17 cellular contexts compared by ENCODE assay signal in genomic region chr1:248897412-248898337, GRCh38. TPM values are rescaled to one million over a fixed set of nuclear protein-coding genes. Genes with fewer than 3 reads are reported as not detected.
DNase-seq lines count a peak whose midpoint lies in the region; ATAC-seq, FAIRE-seq and TF ChIP-seq lines count a peak whose summit lies in the region.
"Had no signal": no experiment of that assay in that cellular context is flagged by ENCODE, and none has a peak within 500 bp of the region (broad histone marks: within the 10 kb centered on the region; RNA-seq: fewer than 3 reads in every experiment).

No MANE protein-coding gene starts in this region.

- H2BK120ac ChIP-seq in neuronal stem cell (ENCODE audit: low read depth, low read length), result no peak overlapping the region

- no TSS peak for BruUV-seq in K562 (replicated peaks; lab: Mats Ljungman, UMichigan)

- H3K9me3 ChIP-seq in K562 (replicated peaks; ENCODE audit: control insufficient read depth, insufficient read depth, low read depth, low read length) (no peaks in the 10 kb centered on the region), hepatocyte (ENCODE audit: low read depth) (no peaks in the 10 kb centered on the region), neuronal stem cell (replicated peaks in 1 of 2; ENCODE audit: control insufficient read depth in 2 of 2, insufficient read depth in 1 of 2, low read depth in 1 of 2, low read length in 2 of 2) (no peaks in the 10 kb centered on the region)

- CTCF ChIA-PET in K562 (lab: Yijun Ruan, JAX; ENCODE audit: low intra/inter-chr PET ratio), result no interaction called here

- no peak overlapping the region for H2BK5ac ChIP-seq in neuronal stem cell (ENCODE audit: low read length)

- no peak for TF ChIP-seq POLR2A in K562 (conservative IDR thresholded peaks at IDR 0.05)

- no peak overlapping the region for H2BK12ac ChIP-seq in neuronal stem cell (ENCODE audit: low read length)

- no peak overlapping the region for H3K4ac ChIP-seq in neuronal stem cell (ENCODE audit: low read length)

- no peaks in the 10 kb centered on the region for H3K9me1 ChIP-seq in K562 (ENCODE audit: control insufficient read depth, insufficient read depth, low read length)

- H2BK15ac ChIP-seq in neuronal stem cell (ENCODE audit: low read length), result peak overlapping the region; percentile 22

- no peak overlapping the region for H3K18ac ChIP-seq in neuronal stem cell (ENCODE audit: low read length)

- ATAC-seq in GM23338 (peak; percentile 90), K562 (peak; percentile 28; the same call in 1 of the 3 replicates)
- ATAC-seq: A549, GM12878, Right ventricle myocardium inferior had no signal

- in situ Hi-C loops in K562 (cut with MboI), result no loop called here

- peaks cover 7% of the 10 kb centered on the region for H3K27me3 Mint-ChIP-seq in GM23338 (ENCODE audit: insufficient read depth, low read depth, poor library complexity)

- peak overlapping the region; percentile 96 for H2AFZ ChIP-seq in GM23338
- peak overlapping the region; percentile 43 for H2AFZ ChIP-seq in K562 (ENCODE audit: low read depth, low read length)
- H2AFZ ChIP-seq in hepatocyte, result peak overlapping the region; percentile 40
- H2AFZ ChIP-seq in neuronal stem cell (ENCODE audit: low read length), result peak overlapping the region; percentile 45

- no peak overlapping the region for H3K14ac ChIP-seq in neuronal stem cell (ENCODE audit: low read length)

- TF ChIP-seq CTCF in GM23338 (conservative IDR thresholded peaks at IDR 0.05; ENCODE audit: low read depth in 2 of 2) (no peak), K562 (IDR thresholded peaks at IDR 0.05 in 2 of 3, conservative IDR thresholded peaks at IDR 0.05 in 1 of 3; ENCODE audit: insufficient read depth in 2 of 3, low read depth in 1 of 3, low read length in 3 of 3) (no peak), hepatocyte (IDR thresholded peaks at IDR 0.05; ENCODE audit: poor library complexity) (no peak)

- no peaks in the 10 kb centered on the region for H3K79me2 ChIP-seq in GM23338 (replicated peaks; ENCODE audit: insufficient read depth)
- H3K79me2 ChIP-seq in K562 (ENCODE audit: control insufficient read depth, insufficient read depth, low read length), result no peaks in the 10 kb centered on the region
- no peaks in the 10 kb centered on the region for H3K79me2 ChIP-seq in hepatocyte

- DNase-seq in GM23338 (ENCODE audit: low spot score), result peak; percentile 39
- DNase-seq in K562 (ENCODE audit: extremely low read depth in 1 of 4, low spot score in 3 of 4), result no peak
- DNase-seq in hepatocyte (ENCODE audit: low spot score), result no peak
- no peak for DNase-seq in neuronal stem cell (ENCODE audit: low spot score)
- DNase-seq in NCI-H1105 treated with DMSO at 0.1 percent for 48 hours (lab: John Stamatoyannopoulos, UW), result no peak
- no peak for DNase-seq in NCI-H2227 (lab: John Stamatoyannopoulos, UW; ENCODE audit: unreplicated experiment)
- no peak for DNase-seq in globus pallidus (ENCODE audit: low spot score)
- DNase-seq: CD4-positive, alpha-beta memory T cell; NCI-H1092; NCI-H146; NCI-H2081; NCI-H2171 treated with DMSO at 0.1 percent for 48 hours had no signal

- TF ChIP-seq EP300 in K562 (IDR thresholded peaks at IDR 0.05; ENCODE audit: low read length), result no peak

- H3K27ac ChIP-seq in GM23338 (ENCODE audit: low read depth) (no peak overlapping the region), K562 (ENCODE audit: extremely low read depth, low read depth, low read length) (no peak overlapping the region), hepatocyte (no peak overlapping the region), neuronal stem cell (replicated peaks; ENCODE audit: low read length) (no peak overlapping the region)
- H3K27ac ChIP-seq: A549 had no signal

- H3K4me1 Mint-ChIP-seq in GM23338, result peaks cover 21% of the 10 kb centered on the region
- H3K4me1 Mint-ChIP-seq: CD4-positive, alpha-beta memory T cell had no signal

- H4K91ac ChIP-seq in neuronal stem cell (ENCODE audit: low read depth, low read length, poor library complexity), result no peak overlapping the region

- H3K9me2 ChIP-seq in GM23338 (ENCODE audit: insufficient read depth) (no peaks in the 10 kb centered on the region), hepatocyte (replicated peaks; ENCODE audit: insufficient read depth) (no peaks in the 10 kb centered on the region)

- no peak for FAIRE-seq in K562 (lab: Jason Lieb, UNC)
- FAIRE-seq: A549, GM12878, GM19239, RCC 7860 had no signal

- H3K36me3 Mint-ChIP-seq in GM23338 (ENCODE audit: low read depth), result no peaks in the 10 kb centered on the region
- H3K36me3 Mint-ChIP-seq: CD4-positive, alpha-beta memory T cell had no signal

- H3K4me1 ChIP-seq in GM23338 (ENCODE audit: insufficient read depth) (peaks cover 18% of the 10 kb centered on the region), K562 (replicated peaks in 1 of 2; ENCODE audit: control insufficient read depth in 2 of 2, insufficient read depth in 2 of 2, low read length in 2 of 2) (peaks cover 15 to 16% of the 10 kb centered on the region in 2 experiments; a peak in 3 of 5 replicates), hepatocyte (ENCODE audit: insufficient read depth) (no peaks in the 10 kb centered on the region), neuronal stem cell (ENCODE audit: control insufficient read depth in 2 of 2, insufficient read depth in 1 of 2, low read depth in 1 of 2, low read length in 2 of 2) (no peaks in the 10 kb centered on the region)
- H3K4me1 ChIP-seq: A549 had no signal

- H3K27ac Mint-ChIP-seq in GM23338, result no peak overlapping the region
- H3K27ac Mint-ChIP-seq: CD4-positive, alpha-beta memory T cell had no signal

- intact Hi-C loops in K562 (cut with micrococcal nuclease), result no loop called here

- WGBS in K562 (ENCODE audit: insufficient coverage, low coverage, missing lambda C conversion rate), result 79% methylated on average over 9 of the region's 9 CpGs
- 65% methylated on average over 9 of the region's 9 CpGs for WGBS in hepatocyte (ENCODE audit: low lambda C conversion rate, missing lambda C conversion rate)
- WGBS in neuronal stem cell (ENCODE audit: extremely low coverage in 2 of 2, insufficient read length in 2 of 2, insufficient replicate concordance in 1 of 2), 2 donors, result no CpG with 5 or more reads among the region's 9 CpGs

- H2AK5ac ChIP-seq in neuronal stem cell (ENCODE audit: low read depth, low read length), result peak overlapping the region; percentile 16

- H4K20me1 ChIP-seq in GM23338 (replicated peaks; ENCODE audit: insufficient read depth) (no peaks in the 10 kb centered on the region), K562 (replicated peaks; ENCODE audit: control insufficient read depth, insufficient read depth, low read length) (no peaks in the 10 kb centered on the region), hepatocyte (ENCODE audit: insufficient read depth, poor library complexity, severe bottlenecking) (no peaks in the 10 kb centered on the region)

- H3K9ac ChIP-seq in K562 (ENCODE audit: insufficient read depth in 1 of 2, low read depth in 2 of 2, low read length in 2 of 2), result peak overlapping the region in 1 of 2 experiments; percentile 73; a peak in 2 of 4 replicates
- no peak overlapping the region for H3K9ac ChIP-seq in neuronal stem cell (ENCODE audit: low read depth, low read length, poor library complexity)

- H3K27me3 ChIP-seq in GM23338 (ENCODE audit: insufficient read depth), result no peaks in the 10 kb centered on the region; the same call in 1 of the 2 replicates
- H3K27me3 ChIP-seq in K562 (ENCODE audit: control insufficient read depth in 2 of 2, insufficient read depth in 2 of 2, low read length in 2 of 2), result no peaks in the 10 kb centered on the region
- H3K27me3 ChIP-seq in hepatocyte, result peaks cover 5% of the 10 kb centered on the region
- H3K27me3 ChIP-seq in neuronal stem cell (ENCODE audit: control insufficient read depth in 3 of 3, insufficient read depth in 3 of 3, low read depth in 1 of 3, low read length in 3 of 3), result peaks cover 0 to 4% (median 0%) of the 10 kb centered on the region in 3 experiments

- peak overlapping the region; percentile 12; the same call in 1 of the 3 replicates for H3K4me3 Mint-ChIP-seq in GM23338
- H3K4me3 Mint-ChIP-seq: CD4-positive, alpha-beta memory T cell had no signal

- H3K9me3 Mint-ChIP-seq in GM23338, result no peaks in the 10 kb centered on the region

- H3K4me2 ChIP-seq in GM23338 (peak overlapping the region; percentile 61), K562 (ENCODE audit: insufficient read depth, low read length) (no peak overlapping the region), hepatocyte (peak overlapping the region; percentile 25), neuronal stem cell (ENCODE audit: insufficient read depth, low read length, poor library complexity, severe bottlenecking) (no peak overlapping the region)
- H3K4me2 ChIP-seq: A549 had no signal

- H3K79me1 ChIP-seq in neuronal stem cell (ENCODE audit: low read depth, low read length), result no peaks in the 10 kb centered on the region

- H3K36me3 ChIP-seq in GM23338 (ENCODE audit: insufficient read depth) (no peaks in the 10 kb centered on the region), K562 (ENCODE audit: control insufficient read depth, insufficient read depth, low read length) (no peaks in the 10 kb centered on the region), hepatocyte (replicated peaks; ENCODE audit: insufficient read depth, low read depth) (no peaks in the 10 kb centered on the region), neuronal stem cell (replicated peaks in 1 of 2; ENCODE audit: control insufficient read depth in 2 of 2, insufficient read depth in 2 of 2, low read length in 2 of 2) (no peaks in the 10 kb centered on the region)

- H3F3A ChIP-seq in GM23338 (replicated peaks; ENCODE audit: low read depth), result no peaks in the 10 kb centered on the region

- TF ChIP-seq RAD21 in K562 (CRISPR knock-in tag; conservative IDR thresholded peaks at IDR 0.05 in 1 of 2, IDR thresholded peaks at IDR 0.05 in 1 of 2), result no peak

- POLR2A ChIA-PET in K562 (lab: Yijun Ruan, JAX), result interaction anchor here (0.6 to 0.9 kb wide), 2 partner anchors 8 to 9 kb away, joined by 3 read pairs; partner anchors contain the start of gene PGBD2

- peak overlapping the region; percentile 27; the same call in 1 of the 2 replicates for H3K4me3 ChIP-seq in GM23338
- no peak overlapping the region for H3K4me3 ChIP-seq in K562
- no peak overlapping the region for H3K4me3 ChIP-seq in hepatocyte
- no peak overlapping the region for H3K4me3 ChIP-seq in neuronal stem cell (ENCODE audit: low read length in 2 of 2)
- H3K4me3 ChIP-seq: A549, GM12878 had no signal

- no peak overlapping the region for H4K8ac ChIP-seq in neuronal stem cell (ENCODE audit: low read depth, low read length)

- H3K23ac ChIP-seq in neuronal stem cell (ENCODE audit: low read depth, low read length, poor library complexity), result no peak overlapping the region

RNA-seq across cellular contexts. Expression of gene PGBD2, which starts 8.4 kb away (rescaled TPM):
- total RNA-seq in GM23338 (2014; rRNA removed; shearing (Covaris generic)), result 6.6 and 10.2 TPM in 2 replicates
- polyA plus RNA-seq in GM23338 (2016; fragmentation: Nextera tagmentation; extraction: Ambion mirVana) (4.8 and 5.7 TPM in 2 replicates), K562 (2011; rRNA removed) (15.2 and 19.4 TPM in 2 replicates), K562 (2014; fragmentation: Illumina TruSeq; extraction: Trizol) (10.9 and 13.2 TPM in 2 replicates), K562 (2014; fragmentation: Nextera tagmentation; extraction: Ambion mirVana) (10 to 100 TPM; 14.7 to 21.8 TPM), K562 (2014; rRNA removed) (20.8 and 21.6 TPM in 2 replicates), hepatocyte (5.6 and 6.6 TPM in 2 replicates)
- 37.0 and 45.9 TPM in 2 replicates for total RNA-seq in K562 (2011; cell fraction: chromatin; rRNA removed; ENCODE audit: low replicate concordance)
- total RNA-seq in K562 (2011; cell fraction: nucleolus; rRNA removed), result 20.3 and 21.8 TPM in 2 replicates
- 24.5 and 28.1 TPM in 2 replicates for total RNA-seq in K562 (2011; cell fraction: nucleoplasm; rRNA removed)
- total RNA-seq in K562 (2014; rRNA removed) (11.9 and 12.4 TPM in 2 replicates), K562 (2014; rRNA removed; fragmentation: Illumina TruSeq; extraction: Trizol) (13.6 and 14.0 TPM in 2 replicates), K562 (2015; rRNA removed; fragmentation: Illumina TruSeq; extraction: Trizol) (18.7 TPM in 2 replicates), K562 (2021) (12.2 and 12.4 TPM in 2 replicates), hepatocyte (5.6 and 8.0 TPM in 2 replicates)
- polyA plus RNA-seq in K562 (2011; cell fraction: cytosol; rRNA removed), result 6.8 and 10.4 TPM in 2 replicates
- polyA plus RNA-seq in K562 (2011; cell fraction: nucleus; rRNA removed), result 42.5 and 50.0 TPM in 2 replicates
- polyA plus RNA-seq in K562 (2012), result 11.7 and 11.9 TPM in 2 replicates
- polyA minus RNA-seq in K562 (2011; rRNA and poly(A)+ RNA removed), result 21.3 and 22.7 TPM in 2 replicates
- polyA minus RNA-seq in K562 (2011; cell fraction: cytosol; rRNA and poly(A)+ RNA removed), result 5.0 and 5.8 TPM in 2 replicates
- 8.5 and 12.0 TPM in 2 replicates for polyA minus RNA-seq in K562 (2011; cell fraction: nucleus; rRNA and poly(A)+ RNA removed)
- 2.3 TPM for polyA plus RNA-seq in neuronal stem cell (2013, experiment 1 of 2)
- polyA plus RNA-seq in neuronal stem cell (2013, experiment 2 of 2), result 2.5 TPM

RNA-seq across cellular contexts. Expression of gene ZNF692, which starts 38.8 kb away (rescaled TPM):
- 34.4 and 57.1 TPM in 2 replicates for total RNA-seq in GM23338 (2014; rRNA removed; shearing (Covaris generic))
- polyA plus RNA-seq in GM23338 (2016; fragmentation: Nextera tagmentation; extraction: Ambion mirVana), result 38.3 and 41.2 TPM in 2 replicates
- 236 and 421 TPM in 2 replicates for total RNA-seq in K562 (2011; cell fraction: chromatin; rRNA removed; ENCODE audit: low replicate concordance)
- total RNA-seq in K562 (2011; cell fraction: nucleolus; rRNA removed), result 304 and 320 TPM in 2 replicates
- total RNA-seq in K562 (2011; cell fraction: nucleoplasm; rRNA removed), result 263 and 277 TPM in 2 replicates
- total RNA-seq in K562 (2014; rRNA removed), result 55.9 and 63.3 TPM in 2 replicates
- 20.5 and 27.3 TPM in 2 replicates for total RNA-seq in K562 (2014; rRNA removed; fragmentation: Illumina TruSeq; extraction: Trizol)
- total RNA-seq in K562 (2015; rRNA removed; fragmentation: Illumina TruSeq; extraction: Trizol), result 40.1 and 43.3 TPM in 2 replicates
- total RNA-seq in K562 (2021), result 62.9 and 73.7 TPM in 2 replicates
- polyA plus RNA-seq in K562 (2011; rRNA removed), result 84.9 and 129 TPM in 2 replicates
- polyA plus RNA-seq in K562 (2011; cell fraction: cytosol; rRNA removed), result 100 and 109 TPM in 2 replicates
- 1,169 and 1,324 TPM in 2 replicates for polyA plus RNA-seq in K562 (2011; cell fraction: nucleus; rRNA removed)
- 58.7 and 101 TPM in 2 replicates for polyA plus RNA-seq in K562 (2012)
- 59.9 and 69.6 TPM in 2 replicates for polyA plus RNA-seq in K562 (2014; fragmentation: Illumina TruSeq; extraction: Trizol)
- 10 to 100 TPM in 1 of 2 experiments, 1 to 10 TPM in 1; 8.4 to 10.5 TPM for polyA plus RNA-seq in K562 (2014; fragmentation: Nextera tagmentation; extraction: Ambion mirVana)
- 141 and 143 TPM in 2 replicates for polyA plus RNA-seq in K562 (2014; rRNA removed)
- polyA minus RNA-seq in K562 (2011; rRNA and poly(A)+ RNA removed), result 26.6 and 29.0 TPM in 2 replicates
- 9.8 and 20.9 TPM in 2 replicates for polyA minus RNA-seq in K562 (2011; cell fraction: cytosol; rRNA and poly(A)+ RNA removed)
- polyA minus RNA-seq in K562 (2011; cell fraction: nucleus; rRNA and poly(A)+ RNA removed), result 114 and 127 TPM in 2 replicates
- 24.2 and 42.1 TPM in 2 replicates for total RNA-seq in hepatocyte
- polyA plus RNA-seq in hepatocyte, result 60.8 and 79.9 TPM in 2 replicates
- 43.3 TPM for polyA plus RNA-seq in neuronal stem cell (2013, experiment 1 of 2)
- 39.1 TPM for polyA plus RNA-seq in neuronal stem cell (2013, experiment 2 of 2)

RNA-seq across cellular contexts. Expression of gene ZNF672, which starts 59.7 kb away (rescaled TPM):
- 26.3 and 39.7 TPM in 2 replicates for total RNA-seq in GM23338 (2014; rRNA removed; shearing (Covaris generic))
- 9.0 and 10.3 TPM in 2 replicates for polyA plus RNA-seq in GM23338 (2016; fragmentation: Nextera tagmentation; extraction: Ambion mirVana)
- 34.4 and 79.5 TPM in 2 replicates for total RNA-seq in K562 (2011; cell fraction: chromatin; rRNA removed; ENCODE audit: low replicate concordance)
- total RNA-seq in K562 (2011; cell fraction: nucleolus; rRNA removed), result 65.9 and 72.4 TPM in 2 replicates
- 48.4 and 53.1 TPM in 2 replicates for total RNA-seq in K562 (2011; cell fraction: nucleoplasm; rRNA removed)
- total RNA-seq in K562 (2014; rRNA removed), result 40.0 and 54.3 TPM in 2 replicates
- 11.9 and 12.3 TPM in 2 replicates for total RNA-seq in K562 (2014; rRNA removed; fragmentation: Illumina TruSeq; extraction: Trizol)
- total RNA-seq in K562 (2015; rRNA removed; fragmentation: Illumina TruSeq; extraction: Trizol), result 18.7 and 18.9 TPM in 2 replicates
- total RNA-seq in K562 (2021), result 57.9 and 61.2 TPM in 2 replicates
- polyA plus RNA-seq in K562 (2011; rRNA removed), result 50.6 and 51.5 TPM in 2 replicates
- polyA plus RNA-seq in K562 (2011; cell fraction: cytosol; rRNA removed), result 71.7 and 126 TPM in 2 replicates
- 54.1 and 88.1 TPM in 2 replicates for polyA plus RNA-seq in K562 (2011; cell fraction: nucleus; rRNA removed)
- polyA plus RNA-seq in K562 (2012), result 32.4 and 38.9 TPM in 2 replicates
- 20.3 and 24.1 TPM in 2 replicates for polyA plus RNA-seq in K562 (2014; fragmentation: Illumina TruSeq; extraction: Trizol)
- 1 to 10 TPM; 1.9 to 3.1 TPM for polyA plus RNA-seq in K562 (2014; fragmentation: Nextera tagmentation; extraction: Ambion mirVana)
- polyA plus RNA-seq in K562 (2014; rRNA removed), result 39.9 and 40.8 TPM in 2 replicates
- 34.0 and 51.2 TPM in 2 replicates for polyA minus RNA-seq in K562 (2011; rRNA and poly(A)+ RNA removed)
- 40.2 and 43.1 TPM in 2 replicates for polyA minus RNA-seq in K562 (2011; cell fraction: cytosol; rRNA and poly(A)+ RNA removed)
- polyA minus RNA-seq in K562 (2011; cell fraction: nucleus; rRNA and poly(A)+ RNA removed), result 39.4 and 43.4 TPM in 2 replicates
- total RNA-seq in hepatocyte, result 19.0 and 23.6 TPM in 2 replicates
- polyA plus RNA-seq in hepatocyte, result 30.7 and 34.7 TPM in 2 replicates
- polyA plus RNA-seq in neuronal stem cell (2013, experiment 1 of 2), result 32.2 TPM
- 32.8 TPM for polyA plus RNA-seq in neuronal stem cell (2013, experiment 2 of 2)

Comparison
In these comparisons a context has a peak if more than half of its experiments do, and no peak if none do; other contexts are left out.
1. H2AFZ ChIP-seq: peak in every context shown above with its lines; median percentile 96 in GM23338; 45 in neuronal stem cell; 43 in K562; 40 in hepatocyte.
2. H3K4me2 ChIP-seq: peak in GM23338 (single experiment) and hepatocyte (single experiment); none in K562 (single experiment) and neuronal stem cell (single experiment).